In genomic region chr13:24682353-24682752, GRCh38 we compare ENCODE assay signal across 20 cellular contexts. TPM values are rescaled to one million over a fixed set of nuclear protein-coding genes. Genes with fewer than 3 reads are reported as not detected.
DNase-seq lines count a peak whose midpoint lies in the region; ATAC-seq, FAIRE-seq and TF ChIP-seq lines count a peak whose summit lies in the region.
"Had no signal": no experiment of that assay in that cellular context is flagged by ENCODE, and none has a peak within 500 bp of the region (broad histone marks: within the 10 kb centered on the region; RNA-seq: fewer than 3 reads in every experiment).

No MANE protein-coding gene starts in this region.

- H3K9me3 ChIP-seq in A673 (ENCODE audit: low read depth, low read length, poor library complexity, severe bottlenecking) (no peaks in the 10 kb centered on the region), HEK293 (ENCODE audit: control insufficient read depth, insufficient read depth, low read depth, low read length) (no peaks in the 10 kb centered on the region), endodermal cell (ENCODE audit: control insufficient read depth, low read length) (no peaks in the 10 kb centered on the region), neuronal stem cell (replicated peaks in 1 of 2; ENCODE audit: control insufficient read depth in 2 of 2, insufficient read depth in 1 of 2, low read depth in 1 of 2, low read length in 2 of 2) (no peaks in the 10 kb centered on the region)

- H3K9ac ChIP-seq in endodermal cell (ENCODE audit: extremely low read depth, low read length, poor library complexity, severe bottlenecking), result no peak overlapping the region
- peak overlapping the region; percentile 83 for H3K9ac ChIP-seq in neuronal stem cell (ENCODE audit: low read depth, low read length, poor library complexity)

- peaks cover 42% of the 10 kb centered on the region for H3K27me3 Mint-ChIP-seq in endodermal cell (ENCODE audit: insufficient read depth)

- WGBS in endodermal cell (ENCODE audit: insufficient coverage in 1 of 2, insufficient read length in 1 of 2), 2 experiments, result 20 to 25% methylated on average over 1 to 2 of the region's 2 CpGs
- no CpG with 5 or more reads among the region's 2 CpGs for WGBS in neuronal stem cell (ENCODE audit: extremely low coverage in 2 of 2, insufficient read length in 2 of 2, insufficient replicate concordance in 1 of 2), 2 donors

- no peaks in the 10 kb centered on the region for H3K36me3 Mint-ChIP-seq in endodermal cell (ENCODE audit: low read depth)
- H3K36me3 Mint-ChIP-seq: CD8-positive, alpha-beta memory T cell had no signal

- no peak for FAIRE-seq in H54 (lab: Jason Lieb, UNC)

- CTCF ChIA-PET in A673 (lab: Charles Lee), result interaction anchor here (0.7 kb wide), 1 partner anchor 302 kb away, joined by 3 read pairs; no protein-coding TSS in a partner anchor
- CTCF ChIA-PET in HEK293 (lab: Yijun Ruan, JAX), result interaction anchor here (0.5 to 1.6 kb wide), 11 partner anchors 10 to 789 kb away, joined by 3 to 14 read pairs (median 6); no protein-coding TSS in a partner anchor

- H4K8ac ChIP-seq in neuronal stem cell (ENCODE audit: low read depth, low read length), result no peak overlapping the region

- ATAC-seq in GM21786 (IDR thresholded peaks at IDR 0.05; ENCODE audit: unreplicated experiment) (no peak), HG03571 (IDR thresholded peaks at IDR 0.05; ENCODE audit: unreplicated experiment) (no peak)
- ATAC-seq: K562, SK-N-SH treated with all-trans-retinoic acid at 6 μM for 48 hours had no signal

- H3K4me1 Mint-ChIP-seq in endodermal cell, result peaks cover 33% of the 10 kb centered on the region

- H3K4me3 Mint-ChIP-seq in endodermal cell, result no peak overlapping the region

- no peak overlapping the region for H3K27ac ChIP-seq in A673 (ENCODE audit: low read depth, low read length, poor library complexity, severe bottlenecking)
- no peak overlapping the region for H3K27ac ChIP-seq in HEK293 (ENCODE audit: extremely low read depth, low read depth, low read length)
- H3K27ac ChIP-seq in endodermal cell (ENCODE audit: low read depth, low read length), result no peak overlapping the region
- no peak overlapping the region for H3K27ac ChIP-seq in neuronal stem cell (replicated peaks; ENCODE audit: low read length)

- no peaks in the 10 kb centered on the region for H3K9me3 Mint-ChIP-seq in endodermal cell
- H3K9me3 Mint-ChIP-seq: CD8-positive, alpha-beta memory T cell had no signal

- BruUV-seq in A673 (replicated peaks; lab: Mats Ljungman, UMichigan), result no TSS peak

- no peak overlapping the region for H3K27ac Mint-ChIP-seq in endodermal cell

- H3K4me1 ChIP-seq in A673 (ENCODE audit: insufficient read depth, low read length, poor library complexity, severe bottlenecking) (peaks cover 17% of the 10 kb centered on the region), HEK293 (ENCODE audit: control insufficient read depth, insufficient read depth, low read length) (peaks cover 3% of the 10 kb centered on the region; the same call in 1 of the 2 replicates), endodermal cell (ENCODE audit: control insufficient read depth, insufficient read depth, low read length) (peaks cover 6% of the 10 kb centered on the region), neuronal stem cell (ENCODE audit: control insufficient read depth in 2 of 2, insufficient read depth in 1 of 2, low read depth in 1 of 2, low read length in 2 of 2) (peaks cover 10 to 11% of the 10 kb centered on the region in 2 donors)

- peak overlapping the region; percentile 44 for H2BK12ac ChIP-seq in neuronal stem cell (ENCODE audit: low read length)

- no peak overlapping the region for H3K4ac ChIP-seq in neuronal stem cell (ENCODE audit: low read length)

- no peak overlapping the region for H2BK5ac ChIP-seq in neuronal stem cell (ENCODE audit: low read length)

- no peaks in the 10 kb centered on the region for H3K36me3 ChIP-seq in A673 (ENCODE audit: insufficient read depth, low read length, poor library complexity, severe bottlenecking)
- no peaks in the 10 kb centered on the region for H3K36me3 ChIP-seq in HEK293 (ENCODE audit: control insufficient read depth in 2 of 2, insufficient read depth in 1 of 2, low read length in 2 of 2)
- no peaks in the 10 kb centered on the region for H3K36me3 ChIP-seq in endodermal cell (ENCODE audit: control insufficient read depth, insufficient read depth, low read length)
- H3K36me3 ChIP-seq in neuronal stem cell (replicated peaks in 1 of 2; ENCODE audit: control insufficient read depth in 2 of 2, insufficient read depth in 2 of 2, low read length in 2 of 2), result no peaks in the 10 kb centered on the region

- H2AFZ ChIP-seq in neuronal stem cell (ENCODE audit: low read length), result no peak overlapping the region

- TF ChIP-seq CTCF in A673 (conservative IDR thresholded peaks at IDR 0.05; ENCODE audit: low read depth, low read length), result no peak
- no peak for TF ChIP-seq CTCF in HEK293 (tag by site-specific recombination; IDR thresholded peaks at IDR 0.05)
- no peak for TF ChIP-seq CTCF in endodermal cell (conservative IDR thresholded peaks at IDR 0.05)

- no peak overlapping the region for H2BK15ac ChIP-seq in neuronal stem cell (ENCODE audit: low read length)

- no peak overlapping the region for H3K23ac ChIP-seq in neuronal stem cell (ENCODE audit: low read depth, low read length, poor library complexity)

- intact Hi-C loops in A673 (cut with micrococcal nuclease; ENCODE audit: unreplicated experiment), result no loop called here

- H4K91ac ChIP-seq in neuronal stem cell (ENCODE audit: low read depth, low read length, poor library complexity), result no peak overlapping the region

- no peak overlapping the region for H2BK120ac ChIP-seq in neuronal stem cell (ENCODE audit: low read depth, low read length)

- no peak overlapping the region for H3K14ac ChIP-seq in neuronal stem cell (ENCODE audit: low read length)

- POLR2A ChIA-PET in A673 (lab: Charles Lee; ENCODE audit: low non-redundant PET), result no interaction called here
- POLR2A ChIA-PET in HEK293 (lab: Yijun Ruan, JAX), result no interaction called here

- H3K18ac ChIP-seq in neuronal stem cell (ENCODE audit: low read length), result no peak overlapping the region

- H2AK5ac ChIP-seq in neuronal stem cell (ENCODE audit: low read depth, low read length), result no peak overlapping the region

- DNase-seq in A673 (ENCODE audit: low spot score) (peak; percentile 6), endodermal cell (no peak), neuronal stem cell (ENCODE audit: low spot score) (no peak), H54 (ENCODE audit: insufficient read length, low spot score) (no peak)
- DNase-seq: C1 segment of cervical spinal cord; CD8-positive, alpha-beta memory T cell; GF-D8; HCEC 1CT; NCI-H1105 treated with DMSO at 0.1 percent for 48 hours; NCI-H1694; NCI-H2081 treated with DMSO at 0.1 percent for 48 hours; NCI-H510A; NCI-H774; SHP77 treated with DMSO at 0.1 percent for 48 hours had no signal

- no peak for TF ChIP-seq POLR2A in H54 (IDR thresholded peaks at IDR 0.05; ENCODE audit: low read depth, low read length)

- H3K4me3 ChIP-seq in A673 (ENCODE audit: low read depth, low read length, poor library complexity, severe bottlenecking), result no peak overlapping the region
- H3K4me3 ChIP-seq in HEK293 (ENCODE audit: low read depth, low read length), result no peak overlapping the region
- peak overlapping the region; percentile 58 for H3K4me3 ChIP-seq in endodermal cell (ENCODE audit: low read length)
- H3K4me3 ChIP-seq in neuronal stem cell (ENCODE audit: low read length in 2 of 2), result peak overlapping the region in 1 of 2 donors; percentile 71
- H3K4me3 ChIP-seq: K562 had no signal

- H3K4me2 ChIP-seq in neuronal stem cell (ENCODE audit: insufficient read depth, low read length, poor library complexity, severe bottlenecking), result no peak overlapping the region

- peaks cover 4% of the 10 kb centered on the region for H3K79me1 ChIP-seq in neuronal stem cell (ENCODE audit: low read depth, low read length)

- H3K27me3 ChIP-seq in A673 (replicated peaks; ENCODE audit: insufficient read depth, low read depth, low read length, poor library complexity), result peaks cover 17% of the 10 kb centered on the region
- peaks cover 10% of the 10 kb centered on the region for H3K27me3 ChIP-seq in endodermal cell (ENCODE audit: control insufficient read depth, insufficient read depth, low read length, poor library complexity, severe bottlenecking)
- peaks cover 2 to 46% (median 31%) of the 10 kb centered on the region in 3 experiments for H3K27me3 ChIP-seq in neuronal stem cell (ENCODE audit: control insufficient read depth in 3 of 3, insufficient read depth in 3 of 3, low read depth in 1 of 3, low read length in 3 of 3)

TF ChIP-seq in HEK293, 187 proteins besides CTCF, POLR2A, EP300 and RAD21 (continues in another document):
- TF ChIP-seq PATZ1 (tag by site-specific recombination; IDR thresholded peaks at IDR 0.05) (no peak), ZNF335 (tag by site-specific recombination; conservative IDR thresholded peaks at IDR 0.05) (no peak), BCL11A (tag by site-specific recombination; IDR thresholded peaks at IDR 0.05; ENCODE audit: low read depth) (no peak), ZNF354C (tag by site-specific recombination; IDR thresholded peaks at IDR 0.05; ENCODE audit: borderline replicate concordance, low read depth) (no peak)

RNA-seq across cellular contexts. Expression of gene ATP12A, which starts 2.1 kb away (rescaled TPM):
- total RNA-seq in A673 (2021) (0.39 and 0.47 TPM in 2 replicates), endodermal cell (10 to 100 TPM in 1 of 2 donors, 1 to 10 TPM in 1; 4.9 to 10.5 TPM)
- 1.1 TPM for polyA plus RNA-seq in endodermal cell (2013, experiment 1 of 2)
- polyA plus RNA-seq in endodermal cell (2013, experiment 2 of 2), result 1.6 TPM
- polyA plus RNA-seq in neuronal stem cell (2013, experiment 1 of 2), result 0.08 TPM
- polyA plus RNA-seq in neuronal stem cell (2013, experiment 2 of 2), result 0.12 TPM
- total RNA-seq: K562, RPMI7951 had no signal
- polyA plus RNA-seq: CD8-positive, alpha-beta memory T cell; K562 had no signal
